ENCODE assay signal across 20 cellular contexts in the genomic region with DNA sequence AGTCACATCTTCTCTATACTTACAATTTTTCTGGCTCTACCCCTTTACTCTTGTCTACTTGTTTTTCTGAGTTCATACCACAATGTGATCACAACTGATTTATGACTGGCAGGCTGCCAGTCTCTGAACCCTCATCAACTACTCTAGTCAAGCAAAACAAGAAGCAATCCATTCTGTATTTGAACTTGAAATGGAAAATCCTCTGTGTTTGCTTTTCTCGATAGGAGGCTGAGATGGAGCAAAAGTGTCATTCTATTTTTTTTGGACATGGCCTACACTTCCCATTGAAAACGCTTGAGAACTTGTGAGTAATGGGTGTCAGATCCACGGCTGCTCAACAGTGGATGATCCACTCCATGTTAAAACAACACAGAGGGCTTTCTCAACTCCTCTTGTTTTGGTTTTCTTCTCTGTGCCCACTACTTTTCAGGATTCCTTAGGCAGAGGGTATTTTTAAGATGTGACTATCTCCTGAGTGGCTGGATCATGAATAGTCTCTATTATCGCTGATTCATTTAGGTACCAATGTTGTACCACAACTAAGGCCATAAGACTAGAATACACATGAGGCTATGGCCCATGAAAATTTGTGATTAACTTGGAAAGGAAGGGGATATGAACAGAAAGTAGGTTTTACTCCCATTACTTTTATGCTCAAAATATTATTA. TPM values are rescaled to one million over a fixed set of nuclear protein-coding genes. Genes with fewer than 3 reads are reported as not detected.
DNase-seq lines count a peak whose midpoint lies in the region; ATAC-seq and TF ChIP-seq lines count a peak whose summit lies in the region.
"Had no signal": no experiment of that assay in that cellular context is flagged by ENCODE, and none has a peak within 500 bp of the region (broad histone marks: within the 10 kb centered on the region; RNA-seq: fewer than 3 reads in every experiment).

No MANE protein-coding gene starts in this region.

- intact Hi-C loops in right cardiac atrium (cut with DNase I) (loop anchor here in 1 of 4 donors (10.0 kb wide), 1 partner anchor 186 kb away; no protein-coding TSS in a partner anchor), Right ventricle myocardium inferior (cut with DNase I) (no loop called here)

- no peaks in the 10 kb centered on the region for H3K27me3 ChIP-seq in right cardiac atrium (ENCODE audit: control insufficient read depth, insufficient read depth)
- no peaks in the 10 kb centered on the region for H3K27me3 ChIP-seq in neutrophil
- H3K27me3 ChIP-seq: heart left ventricle, transverse colon had no signal

- DNase-seq in right cardiac atrium (no peak), Right ventricle myocardium inferior (ENCODE audit: missing footprints) (no peak), RPMI8226 (peak; percentile 47), NCI-H526 (lab: John Stamatoyannopoulos, UW) (no peak)
- no peak for DNase-seq in activated T-cell treated with anti-CD3 and anti-CD28 coated beads, Interleukin-2, amount 50 U/mL, for 1 hour
- DNase-seq: activated CD4-positive, alpha-beta T cell treated with anti-CD3 and anti-CD28 coated beads, Interleukin-2, amount 10 ng/mL, durations not matched to agents 24 days and 14 days; activated CD8-positive, alpha-beta memory T cell treated with anti-CD3 and anti-CD28 coated beads, Interleukin-2, amount 50 U/mL, for 4 hours; activated gamma-delta T cell; CD4-positive, alpha-beta T cell; effector memory CD4-positive, alpha-beta T cell; H7; heart left ventricle; KG1; natural killer cell; Right ventricle myocardium superior; transverse colon had no signal

- no peak for TF ChIP-seq CTCF in neutrophil (IDR thresholded peaks at IDR 0.05)

- H3K4me3 ChIP-seq in right cardiac atrium (ENCODE audit: low read length) (no peak overlapping the region), neutrophil (ENCODE audit: low read depth in 1 of 2, low read length in 1 of 2) (no peak overlapping the region)
- H3K4me3 ChIP-seq: heart left ventricle, prostate gland, transverse colon had no signal

- WGBS in right cardiac atrium, result 64% methylated on average over 4 of the region's 4 CpGs

- peaks cover 1% of the 10 kb centered on the region for H3K4me1 ChIP-seq in right cardiac atrium (ENCODE audit: control insufficient read depth, insufficient read depth, low read length)
- peaks cover 16 to 25% of the 10 kb centered on the region in 2 experiments for H3K4me1 ChIP-seq in neutrophil (ENCODE audit: control insufficient read depth in 1 of 2, insufficient read depth in 1 of 2, low read depth in 1 of 2, low read length in 1 of 2)
- H3K4me1 ChIP-seq: prostate gland had no signal

- no peaks in the 10 kb centered on the region for H3K36me3 ChIP-seq in neutrophil
- H3K36me3 ChIP-seq: heart left ventricle, prostate gland, transverse colon had no signal

- no peaks in the 10 kb centered on the region for H3K9me3 ChIP-seq in right cardiac atrium (ENCODE audit: control insufficient read depth, low read length)
- H3K9me3 ChIP-seq in neutrophil, result no peaks in the 10 kb centered on the region
- H3K9me3 ChIP-seq: heart left ventricle, prostate gland, transverse colon had no signal

- H3K27ac ChIP-seq in right cardiac atrium (ENCODE audit: low read length), result no peak overlapping the region
- peak overlapping the region; percentile 35 for H3K27ac ChIP-seq in neutrophil
- H3K27ac ChIP-seq: prostate gland had no signal

- peak; percentile 60 to 87 for ATAC-seq in right cardiac atrium
- no peak for ATAC-seq in Right ventricle myocardium inferior
- ATAC-seq in HG03439 (IDR thresholded peaks at IDR 0.05; ENCODE audit: unreplicated experiment), result no peak
- no peak for ATAC-seq in HG03460 (IDR thresholded peaks at IDR 0.05; ENCODE audit: unreplicated experiment)
- ATAC-seq: natural killer cell had no signal

RNA-seq across cellular contexts. Expression of a gene that starts 11.7 kb away (rescaled TPM):
- 10 to 100 TPM; 24.7 to 37.2 (median 31.0) TPM for total RNA-seq in right cardiac atrium
- polyA plus RNA-seq in right cardiac atrium, result 13.2 TPM
- total RNA-seq in Right ventricle myocardium inferior, result 17.0 TPM
- total RNA-seq: activated CD4-positive, alpha-beta T cell treated with anti-CD3 and anti-CD28 coated beads, Interleukin-2, amount 10 ng/mL, durations not matched to agents 24 days and 14 days; CD4-positive, alpha-beta T cell; natural killer cell had no signal

RNA-seq across cellular contexts. Expression of a gene that starts 39.9 kb away (rescaled TPM):
- total RNA-seq in right cardiac atrium (10 to 100 TPM; 11.9 to 17.6 (median 15.9) TPM), Right ventricle myocardium inferior (21.9 TPM)
- 15.0 TPM for polyA plus RNA-seq in right cardiac atrium

Comparison
In these comparisons a context has a peak if more than half of its experiments do, and no peak if none do; other contexts are left out.
1. ATAC-seq: peak in right cardiac atrium (2 of 2); none in Right ventricle myocardium inferior (single experiment), HG03439 (single experiment) and HG03460 (single experiment).